In genomic region chr15:100602064-100602821, GRCh38 we compare ENCODE assay signal across 8 cellular contexts. TPM values are rescaled to one million over a fixed set of nuclear protein-coding genes. Genes with fewer than 3 reads are reported as not detected.
DNase-seq lines count a peak whose midpoint lies in the region; ATAC-seq, FAIRE-seq and TF ChIP-seq lines count a peak whose summit lies in the region.

Gene ASB7, plus strand, starts transcription at chr15:100602589. Its CDS starts 9,628 bp downstream, at chr15:100612217.
Gene LINS1, minus strand, starts transcription at chr15:100602184. Its CDS starts 21,342 bp downstream, at chr15:100580842.

- no peak within 1 kb of the TSS for H2AK5ac ChIP-seq in H1 (ENCODE audit: low read depth, low read length)

- peak within 1 kb of the TSS; percentile 96 to 99 (median 98) for H3K4me3 ChIP-seq in H1 (ENCODE audit: extremely low read depth in 1 of 4, insufficient read depth in 2 of 4, low read depth in 3 of 4, low read length in 4 of 4)

- peak within 1 kb of the TSS; percentile 84; the same call in 1 of the 2 replicates for H2BK5ac ChIP-seq in H1 (ENCODE audit: low read depth, low read length)

- DNase-seq in COLO829 (ENCODE audit: low spot score): peak; percentile 99
- DNase-seq in HTR-8/SVneo (ENCODE audit: insufficient read length, low spot score): peak; percentile 97
- peak; percentile 97 for DNase-seq in NOMO-1 treated with dmso at 0.1 percent for 144 hours (lab: John Stamatoyannopoulos, UW; ENCODE audit: unreplicated experiment)
- peak; percentile 91 to 98 (median 97) for DNase-seq in activated CD8-positive, alpha-beta memory T cell treated with anti-CD3 and anti-CD28 coated beads for 48 hours (ENCODE audit: low read depth in 2 of 3, low spot score in 2 of 3)
- peak; percentile 95 to 100 for DNase-seq in H1 (ENCODE audit: low read depth in 1 of 2, low spot score in 2 of 2)
- peak; percentile 89 to 99 for DNase-seq in memory B cell (ENCODE audit: low spot score in 2 of 2)
- DNase-seq in stimulated activated CD8-positive, alpha-beta memory T cell treated with anti-CD3 and anti-CD28 coated beads, Interleukin-12 subunit alpha, Interleukin-12 subunit beta, amount 100 ng/mL, for 24 hours (ENCODE audit: extremely low read depth): peak; percentile 100

- no peak for TF ChIP-seq EP300 in H1 (IDR thresholded peaks at IDR 0.05; ENCODE audit: borderline replicate concordance in 1 of 2, low read depth in 2 of 2, low read length in 2 of 2)

- H3K18ac ChIP-seq in H1 (ENCODE audit: extremely low read depth, low read length): peak within 1 kb of the TSS; percentile 72; the same call in 1 of the 2 replicates

- no peak within 1 kb of the TSS for H3K14ac ChIP-seq in H1 (ENCODE audit: insufficient read length)

- H2BK15ac ChIP-seq in H1 (ENCODE audit: low read length): no peak within 1 kb of the TSS

- no peak for TF ChIP-seq RAD21 in H1 (IDR thresholded peaks at IDR 0.05 in 1 of 2, conservative IDR thresholded peaks at IDR 0.05 in 1 of 2; ENCODE audit: low read depth in 2 of 2, low read length in 2 of 2)

- peak within 1 kb of the TSS; percentile 71 for H3K27ac ChIP-seq in H1 (ENCODE audit: low read depth, low read length)

- peaks cover 0 to 9% (median 4%) of the 10 kb centered on the region in 4 experiments; a peak in 3 of 7 replicates for H3K4me1 ChIP-seq in H1 (replicated peaks in 1 of 4; ENCODE audit: control insufficient read depth in 3 of 4, insufficient read depth in 4 of 4, low read length in 3 of 4)

- no peaks in the 10 kb centered on the region for H3K27me3 Mint-ChIP-seq in memory B cell

- H3K36me3 Mint-ChIP-seq in memory B cell: peaks cover 3% of the 10 kb centered on the region

- no peaks in the 10 kb centered on the region for H3K9me3 Mint-ChIP-seq in memory B cell

- peak within 1 kb of the TSS; percentile 60 for H4K5ac ChIP-seq in H1 (ENCODE audit: insufficient read length, low read depth, low read length)

- no peak; a peak in 1 of 3 replicates for TF ChIP-seq POLR2A in H1 (IDR thresholded peaks at IDR 0.05; ENCODE audit: control extremely low read depth in 1 of 2, low read depth in 2 of 2, low read length in 2 of 2)

- peak within 1 kb of the TSS; percentile 76 to 81 (median 78) for H3K9ac ChIP-seq in H1 (replicated peaks in 1 of 4; ENCODE audit: extremely low read depth in 1 of 4, low read depth in 3 of 4, low read length in 3 of 4)

- FAIRE-seq in HTR-8/SVneo (lab: Jason Lieb, UNC) (peak; percentile 95), H1 (lab: Jason Lieb, UNC) (peak; percentile 94)

- no peak within 1 kb of the TSS for H2BK120ac ChIP-seq in H1 (replicated peaks; ENCODE audit: low read depth, low read length)

- CTCF ChIA-PET in H1 (lab: Charles Lee; ENCODE audit: partially characterized antibody): interaction anchor here (1.0 to 4.3 kb wide), 5 partner anchors 30 to 316 kb away, joined by 3 to 20 read pairs (median 4); no protein-coding TSS in a partner anchor

- peaks cover 0 to 2% of the 10 kb centered on the region in 2 experiments for H4K20me1 ChIP-seq in H1 (replicated peaks in 1 of 2; ENCODE audit: control insufficient read depth in 1 of 2, insufficient read depth in 2 of 2, low read length in 2 of 2)

- peak within 1 kb of the TSS; percentile 92 to 94 for H3K4me2 ChIP-seq in H1 (ENCODE audit: insufficient read depth in 1 of 2, low read depth in 2 of 2, low read length in 2 of 2)

- ATAC-seq in GM21367 (IDR thresholded peaks at IDR 0.05; ENCODE audit: unreplicated experiment): peak; percentile 83
- ATAC-seq in memory B cell (ENCODE audit: low read depth): peak; percentile 89

- peak within 1 kb of the TSS; percentile 49 for H3K56ac ChIP-seq in H1 (replicated peaks; ENCODE audit: insufficient read length, low read depth, low read length)

- peak within 1 kb of the TSS; percentile 30 for H2AFZ ChIP-seq in H1 (ENCODE audit: low read length)

- H2BK20ac ChIP-seq in H1 (ENCODE audit: low read length): no peak within 1 kb of the TSS

- H3K27ac Mint-ChIP-seq in memory B cell: no peak within 1 kb of the TSS

- H3K79me1 ChIP-seq in H1 (ENCODE audit: low read depth, low read length): peaks cover 3% of the 10 kb centered on the region; the same call in 1 of the 2 replicates

- peaks cover 0 to 5% (median 0%) of the 10 kb centered on the region in 4 experiments; a peak in 2 of 8 replicates for H3K36me3 ChIP-seq in H1 (ENCODE audit: control insufficient read depth in 2 of 4, insufficient read depth in 4 of 4, low read length in 3 of 4)

- no peaks in the 10 kb centered on the region for H3K27me3 ChIP-seq in H1 (replicated peaks in 1 of 4; ENCODE audit: control insufficient read depth in 3 of 4, extremely low read depth in 1 of 4, insufficient read depth in 3 of 4, low read length in 3 of 4)

- peak within 1 kb of the TSS; percentile 66 for H4K91ac ChIP-seq in H1 (replicated peaks; ENCODE audit: insufficient read length, low read length)

- POLR2A ChIA-PET in H1 (lab: Charles Lee; ENCODE audit: partially characterized antibody): interaction anchor here (0.7 to 1.8 kb wide), 5 partner anchors 13 to 692 kb away, joined by 3 to 9 read pairs (median 3); no protein-coding TSS in a partner anchor

- 2% methylated on average over 49 of the region's 51 CpGs; no CpG with 5 or more reads in 1 of the 2 experiments for WGBS in H1 (ENCODE audit: extremely low coverage in 1 of 2, insufficient coverage in 1 of 2, insufficient read length in 1 of 2, insufficient replicate concordance in 2 of 2, low coverage in 1 of 2, low lambda C conversion rate in 2 of 2, missing lambda C conversion rate in 1 of 2), 2 experiments

- H3K4me3 Mint-ChIP-seq in memory B cell: no peak within 1 kb of the TSS

- H3K4ac ChIP-seq in H1 (replicated peaks; ENCODE audit: insufficient read length, low read depth, low read length): peak within 1 kb of the TSS; percentile 61

- H2BK12ac ChIP-seq in H1 (ENCODE audit: low read depth, low read length): no peak within 1 kb of the TSS

- peaks cover 39% of the 10 kb centered on the region for H3K4me1 Mint-ChIP-seq in memory B cell

- TF ChIP-seq CTCF in H1 (IDR thresholded peaks at IDR 0.05; ENCODE audit: control extremely low read depth in 1 of 3, insufficient read depth in 1 of 3, low read depth in 1 of 3, low read length in 3 of 3): no peak

- H4K8ac ChIP-seq in H1 (ENCODE audit: extremely low read depth, insufficient read depth, low read length): peak within 1 kb of the TSS; percentile 94

- no peaks in the 10 kb centered on the region for H3K9me3 ChIP-seq in H1 (ENCODE audit: insufficient read depth in 2 of 2, low read depth in 1 of 2, low read length in 1 of 2)

- 0 out of 2 replicates have a peak, but pooled peaks cover 3% of the 10 kb centered on the region for H3K23me2 ChIP-seq in H1 (ENCODE audit: low read depth, low read length)

- H3K79me2 ChIP-seq in H1 (ENCODE audit: control insufficient read depth in 1 of 2, insufficient read depth in 2 of 2, low read length in 2 of 2): peaks cover 0 to 58% of the 10 kb centered on the region in 2 experiments; a peak in 3 of 4 replicates

- no peak within 1 kb of the TSS for H3K23ac ChIP-seq in H1 (ENCODE audit: insufficient read length)

TF ChIP-seq in H1, 55 proteins besides CTCF, POLR2A, EP300 and RAD21 (continues in another document):
- TF ChIP-seq TEAD4 (IDR thresholded peaks at IDR 0.05; ENCODE audit: low read depth, low read length): no peak
- TF ChIP-seq SP2 (IDR thresholded peaks at IDR 0.05; ENCODE audit: low read length): no peak
- peak; percentile 96 for TF ChIP-seq ASH2L (IDR thresholded peaks at IDR 0.05; ENCODE audit: low read length)
- no peak for TF ChIP-seq HDAC6 (IDR thresholded peaks at IDR 0.05; ENCODE audit: low read depth, low read length)
- TF ChIP-seq CREB1 (IDR thresholded peaks at IDR 0.05): peak; percentile 68
- TF ChIP-seq TBP (IDR thresholded peaks at IDR 0.05; ENCODE audit: low read depth, low read length): peak; percentile 56; the same call in 1 of the 2 replicates
- TF ChIP-seq TAF7 (optimal IDR thresholded peaks at IDR 0.05; ENCODE audit: borderline replicate concordance, low read depth, low read length): no peak
- TF ChIP-seq SRF (IDR thresholded peaks at IDR 0.05; ENCODE audit: low read depth, low read length): no peak
- peak; percentile 42; the same call in 1 of the 2 replicates for TF ChIP-seq ATF3 (IDR thresholded peaks at IDR 0.05; ENCODE audit: insufficient read depth, low read depth, low read length)
- peak; percentile 72 for TF ChIP-seq TAF1 (IDR thresholded peaks at IDR 0.05; ENCODE audit: low read depth, low read length)
- peak; percentile 88 for TF ChIP-seq YY1 (IDR thresholded peaks at IDR 0.05; ENCODE audit: low read depth, low read length)
- TF ChIP-seq RNF2 (IDR thresholded peaks at IDR 0.05; ENCODE audit: borderline replicate concordance, low read depth, low read length, missing control alignments, poor library complexity, severe bottlenecking): no peak
- no peak for TF ChIP-seq TCF12 (IDR thresholded peaks at IDR 0.05; ENCODE audit: low read depth, low read length)
- TF ChIP-seq SP4 (IDR thresholded peaks at IDR 0.05; ENCODE audit: low read length): peak; percentile 60; the same call in 1 of the 2 replicates
- peak; percentile 74; the same call in 1 of the 2 replicates for TF ChIP-seq RBBP5 (IDR thresholded peaks at IDR 0.05; ENCODE audit: borderline replicate concordance, low read depth, low read length)

RNA-seq across cellular contexts. Expression of gene ASB7, which starts in this region (rescaled TPM):
- total RNA-seq in H1 (2021; fragmentation: NEBNext Ultra II Directional; extraction: Animal tissue kit (Norgen Biotek cat#: 25700)): 9.7 and 12.8 TPM in 2 replicates
- polyA plus RNA-seq in H1 (2011; rRNA removed): 5.0 and 5.2 TPM in 2 replicates
- polyA plus RNA-seq in H1 (2011; cell fraction: cytosol; rRNA removed): 6.0 TPM
- polyA plus RNA-seq in H1 (2011; cell fraction: nucleus; rRNA removed): 6.9 TPM
- polyA plus RNA-seq in H1 (2012, experiment 1 of 2): 6.4 to 7.1 TPM (median 6.6 TPM) in 4 replicates
- 0.98 TPM for polyA plus RNA-seq in H1 (2012, experiment 2 of 2)
- 4.2 TPM for polyA plus RNA-seq in H1 (2013, experiment 1 of 2)
- 4.5 TPM for polyA plus RNA-seq in H1 (2013, experiment 2 of 2)
- 19.9 and 21.3 TPM in 2 replicates for polyA minus RNA-seq in H1 (2011; rRNA and poly(A)+ RNA removed)
- polyA minus RNA-seq in H1 (2011; cell fraction: cytosol; rRNA and poly(A)+ RNA removed): 9.7 TPM
- 19.9 TPM for polyA minus RNA-seq in H1 (2011; cell fraction: nucleus; rRNA and poly(A)+ RNA removed)

RNA-seq across cellular contexts. Expression of gene LINS1, which starts in this region (rescaled TPM):
- 6.1 and 8.1 TPM in 2 replicates for total RNA-seq in H1 (2021; fragmentation: NEBNext Ultra II Directional; extraction: Animal tissue kit (Norgen Biotek cat#: 25700))
- polyA plus RNA-seq in H1 (2011; rRNA removed): 2.7 and 4.2 TPM in 2 replicates
- 3.9 TPM for polyA plus RNA-seq in H1 (2011; cell fraction: cytosol; rRNA removed)
- 4.2 TPM for polyA plus RNA-seq in H1 (2011; cell fraction: nucleus; rRNA removed)
- polyA plus RNA-seq in H1 (2012, experiment 1 of 2): 3.7 to 4.3 TPM (median 4.0 TPM) in 4 replicates
- 0.51 TPM for polyA plus RNA-seq in H1 (2012, experiment 2 of 2)
- polyA plus RNA-seq in H1 (2013, experiment 1 of 2): 4.9 TPM
- 4.8 TPM for polyA plus RNA-seq in H1 (2013, experiment 2 of 2)
- 7.6 and 20.0 TPM in 2 replicates for polyA minus RNA-seq in H1 (2011; rRNA and poly(A)+ RNA removed)
- 3.6 TPM for polyA minus RNA-seq in H1 (2011; cell fraction: cytosol; rRNA and poly(A)+ RNA removed)
- polyA minus RNA-seq in H1 (2011; cell fraction: nucleus; rRNA and poly(A)+ RNA removed): 6.0 TPM

Comparison
In these comparisons a context has a peak if more than half of its experiments do, and no peak if none do; other contexts are left out.
1. Peak in every context shown above with its lines: DNase-seq, ATAC-seq, H3K4me3 ChIP-seq and H3K27ac ChIP-seq.